11 cellular contexts compared by ENCODE assay signal in the genomic region with DNA sequence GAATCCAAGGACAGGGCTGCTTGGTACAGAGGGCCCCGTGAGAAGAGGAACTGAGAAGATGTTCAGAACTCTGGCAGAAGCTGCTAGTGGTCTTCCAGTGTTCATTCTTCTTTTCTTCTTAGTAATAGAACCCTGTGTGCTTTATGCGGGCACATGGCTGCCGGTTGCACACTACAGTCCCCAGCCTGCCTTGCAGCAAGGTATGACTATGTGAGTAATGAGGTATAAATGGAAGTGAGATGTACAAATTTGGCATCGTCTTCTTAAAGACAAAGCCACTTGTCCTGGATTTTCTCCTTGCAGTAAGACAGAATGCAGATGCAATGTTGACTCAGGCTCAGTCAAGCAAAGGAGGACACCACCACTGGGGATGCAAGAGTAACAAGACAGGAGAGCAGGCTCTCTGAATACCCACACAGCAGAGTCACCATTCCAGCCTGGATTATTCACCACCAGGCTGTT. TPM values are rescaled to one million over a fixed set of nuclear protein-coding genes. Genes with fewer than 3 reads are reported as not detected.
DNase-seq lines count a peak whose midpoint lies in the region; ATAC-seq, FAIRE-seq and TF ChIP-seq lines count a peak whose summit lies in the region.
"Had no signal": no experiment of that assay in that cellular context is flagged by ENCODE, and none has a peak within 500 bp of the region (broad histone marks: within the 10 kb centered on the region; RNA-seq: fewer than 3 reads in every experiment).

No MANE protein-coding gene starts in this region.

- peaks cover 0 to 2% of the 10 kb centered on the region in 2 donors for H3K9me3 Mint-ChIP-seq in effector memory CD8-positive, alpha-beta T cell

- POLR2A ChIA-PET in K562 (lab: Yijun Ruan, JAX) = interaction anchor here (0.6 to 1.7 kb wide), 2 partner anchors 9 to 13 kb away, joined by 3 to 5 read pairs; no protein-coding TSS in a partner anchor

- no peaks in the 10 kb centered on the region for H4K20me1 ChIP-seq in K562 (replicated peaks; ENCODE audit: control insufficient read depth, insufficient read depth, low read length)

- H3K79me2 ChIP-seq in K562 (ENCODE audit: control insufficient read depth, insufficient read depth, low read length) = no peaks in the 10 kb centered on the region

- no peak for TF ChIP-seq RAD21 in K562 (CRISPR knock-in tag; conservative IDR thresholded peaks at IDR 0.05 in 1 of 2, IDR thresholded peaks at IDR 0.05 in 1 of 2)

- TF ChIP-seq POLR2A in K562 (conservative IDR thresholded peaks at IDR 0.05) = no peak

- no peaks in the 10 kb centered on the region for H3K9me3 ChIP-seq in K562 (replicated peaks; ENCODE audit: control insufficient read depth, insufficient read depth, low read depth, low read length)

- no peak overlapping the region for H2AFZ ChIP-seq in K562 (ENCODE audit: low read depth, low read length)

- no peak for TF ChIP-seq EP300 in K562 (IDR thresholded peaks at IDR 0.05; ENCODE audit: low read length)

- in situ Hi-C loops in K562 (cut with MboI) = no loop called here

- CTCF ChIA-PET in K562 (lab: Yijun Ruan, JAX; ENCODE audit: low intra/inter-chr PET ratio) = no interaction called here

- TF ChIP-seq CTCF in AG10803 (conservative IDR thresholded peaks at IDR 0.05; ENCODE audit: low read length) (no peak), K562 (IDR thresholded peaks at IDR 0.05 in 2 of 3, conservative IDR thresholded peaks at IDR 0.05 in 1 of 3; ENCODE audit: insufficient read depth in 2 of 3, low read depth in 1 of 3, low read length in 3 of 3) (no peak)

- WGBS in K562 (ENCODE audit: insufficient coverage, low coverage, missing lambda C conversion rate) = 0% methylated on average over 4 of the region's 4 CpGs

- no peak overlapping the region for H3K27ac Mint-ChIP-seq in effector memory CD8-positive, alpha-beta T cell

- DNase-seq in AG10803 (ENCODE audit: low read depth) (peak; percentile 32), K562 (ENCODE audit: extremely low read depth in 1 of 4, low spot score in 3 of 4) (no peak), DMS 273 treated with DMSO at 0.1 percent for 48 hours (lab: John Stamatoyannopoulos, UW) (no peak), hippocampal formation (lab: John Stamatoyannopoulos, UW) (no peak), NCI-H2171 treated with DMSO at 0.1 percent for 48 hours (lab: John Stamatoyannopoulos, UW) (no peak)
- no peak for DNase-seq in effector memory CD8-positive, alpha-beta T cell
- DNase-seq: NCI-H526 treated with DMSO at 0.1 percent for 48 hours had no signal

- H3K9me1 ChIP-seq in K562 (ENCODE audit: control insufficient read depth, insufficient read depth, low read length) = no peaks in the 10 kb centered on the region

- no peak overlapping the region for H3K4me3 Mint-ChIP-seq in effector memory CD8-positive, alpha-beta T cell

- no peak overlapping the region for H3K9ac ChIP-seq in K562 (ENCODE audit: insufficient read depth in 1 of 2, low read depth in 2 of 2, low read length in 2 of 2)

- no peak overlapping the region for H3K4me3 ChIP-seq in AG10803 (ENCODE audit: low read length)
- no peak overlapping the region for H3K4me3 ChIP-seq in K562
- H3K4me3 ChIP-seq: cardiac muscle cell had no signal

- ATAC-seq in GM19455 (IDR thresholded peaks at IDR 0.05; ENCODE audit: unreplicated experiment) (peak; percentile 85), HG03095 (IDR thresholded peaks at IDR 0.05; ENCODE audit: unreplicated experiment) (peak; percentile 84), K562 (peak; percentile 15)
- no peak for ATAC-seq in effector memory CD8-positive, alpha-beta T cell (replicated peaks)

- no peaks in the 10 kb centered on the region for H3K4me1 ChIP-seq in K562 (replicated peaks in 1 of 2; ENCODE audit: control insufficient read depth in 2 of 2, insufficient read depth in 2 of 2, low read length in 2 of 2)

- H3K27ac ChIP-seq in K562 (ENCODE audit: extremely low read depth, low read depth, low read length) = no peak overlapping the region
- H3K27ac ChIP-seq: cardiac muscle cell had no signal

- peaks cover 5 to 10% of the 10 kb centered on the region in 2 donors for H3K27me3 Mint-ChIP-seq in effector memory CD8-positive, alpha-beta T cell

- no peaks in the 10 kb centered on the region for H3K36me3 ChIP-seq in K562 (ENCODE audit: control insufficient read depth, insufficient read depth, low read length)
- H3K36me3 ChIP-seq: cardiac muscle cell had no signal

- FAIRE-seq in K562 (lab: Jason Lieb, UNC) = no peak
- FAIRE-seq: keratinocyte had no signal

- intact Hi-C loops in K562 (cut with micrococcal nuclease) = no loop called here

- peaks cover 11 to 21% of the 10 kb centered on the region in 2 experiments; a peak in 4 of 5 replicates for H3K27me3 ChIP-seq in K562 (ENCODE audit: control insufficient read depth in 2 of 2, insufficient read depth in 2 of 2, low read length in 2 of 2)
- H3K27me3 ChIP-seq: cardiac muscle cell had no signal

- H3K4me1 Mint-ChIP-seq in effector memory CD8-positive, alpha-beta T cell (ENCODE audit: low read depth in 2 of 2) = peaks cover 10 to 14% of the 10 kb centered on the region in 2 donors

- no TSS peak for BruUV-seq in K562 (replicated peaks; lab: Mats Ljungman, UMichigan)

- H3K4me2 ChIP-seq in K562 (ENCODE audit: insufficient read depth, low read length) = no peak overlapping the region

- no peaks in the 10 kb centered on the region for H3K36me3 Mint-ChIP-seq in effector memory CD8-positive, alpha-beta T cell (ENCODE audit: insufficient read depth)

TF ChIP-seq in K562, 482 proteins besides CTCF, POLR2A, EP300 and RAD21:
- TF ChIP-seq POLR2G (IDR thresholded peaks at IDR 0.05; ENCODE audit: low read depth, low read length) = no peak
- TF ChIP-seq YY1 (IDR thresholded peaks at IDR 0.05; ENCODE audit: borderline replicate concordance in 1 of 3, control insufficient read depth in 1 of 3, extremely low read depth in 1 of 3, insufficient read depth in 3 of 3, insufficient read length in 1 of 3, insufficient replicate concordance in 2 of 3, low read depth in 1 of 3, low read length in 2 of 3) = peak in 1 of 3 experiments; percentile 61
- TF ChIP-seq RAD51 (IDR thresholded peaks at IDR 0.05; ENCODE audit: borderline replicate concordance, low read depth) = no peak
- TF ChIP-seq CBX5 (IDR thresholded peaks at IDR 0.05; ENCODE audit: borderline replicate concordance, low read depth) = no peak
- no peak for TF ChIP-seq SLC30A9 (CRISPR knock-in tag; IDR thresholded peaks at IDR 0.05)
- no peak for TF ChIP-seq PRDM10 (IDR thresholded peaks at IDR 0.05; ENCODE audit: partially characterized antibody)

RNA-seq across cellular contexts. Expression of gene ATP1B1, which starts 15.0 kb away (rescaled TPM):
- 1.2 and 1.7 TPM in 2 replicates for total RNA-seq in K562 (2011; cell fraction: chromatin; rRNA removed; ENCODE audit: low replicate concordance)
- total RNA-seq in K562 (2011; cell fraction: nucleolus; rRNA removed) = 1.3 and 2.3 TPM in 2 replicates
- 2.4 and 2.6 TPM in 2 replicates for total RNA-seq in K562 (2011; cell fraction: nucleoplasm; rRNA removed)
- total RNA-seq in K562 (2014; rRNA removed) = 0.98 and 2.5 TPM in 2 replicates
- total RNA-seq in K562 (2014; rRNA removed; fragmentation: Illumina TruSeq; extraction: Trizol) = 1.6 and 1.8 TPM in 2 replicates
- 1.9 and 2.1 TPM in 2 replicates for total RNA-seq in K562 (2015; rRNA removed; fragmentation: Illumina TruSeq; extraction: Trizol)
- total RNA-seq in K562 (2021) = 3.0 TPM in 2 replicates
- polyA plus RNA-seq in K562 (2011; rRNA removed) = 1.5 and 1.7 TPM in 2 replicates
- 0.49 and 0.72 TPM in 2 replicates for polyA plus RNA-seq in K562 (2011; cell fraction: cytosol; rRNA removed)
- 0.43 and 0.45 TPM in 2 replicates for polyA plus RNA-seq in K562 (2011; cell fraction: nucleus; rRNA removed)
- 2.1 and 3.7 TPM in 2 replicates for polyA plus RNA-seq in K562 (2012)
- 1.5 and 1.6 TPM in 2 replicates for polyA plus RNA-seq in K562 (2014; fragmentation: Illumina TruSeq; extraction: Trizol)
- 1 to 10 TPM in 1 of 2 experiments, under 1 TPM in 1; 0.76 to 1.1 TPM for polyA plus RNA-seq in K562 (2014; fragmentation: Nextera tagmentation; extraction: Ambion mirVana)
- 1.9 and 2.4 TPM in 2 replicates for polyA plus RNA-seq in K562 (2014; rRNA removed)
- 2.3 and 2.8 TPM in 2 replicates for polyA minus RNA-seq in K562 (2011; rRNA and poly(A)+ RNA removed)
- polyA minus RNA-seq in K562 (2011; cell fraction: cytosol; rRNA and poly(A)+ RNA removed) = 2.3 and 3.0 TPM in 2 replicates
- polyA minus RNA-seq in K562 (2011; cell fraction: nucleus; rRNA and poly(A)+ RNA removed) = 0.94 and 1.00 TPM in 2 replicates
